In genomic region chr20:50710492-50711063, GRCh38 we compare ENCODE assay signal across 1 cellular context.
TF ChIP-seq lines count a peak whose summit lies in the region.

No MANE protein-coding gene starts in this region.

TF ChIP-seq in H1, 55 proteins besides CTCF, POLR2A, EP300 and RAD21 (continued from another document):
- TF ChIP-seq POLR2AphosphoS5 (IDR thresholded peaks at IDR 0.05; ENCODE audit: low read depth, low read length) (no peak), CBX5 (IDR thresholded peaks at IDR 0.05; ENCODE audit: low read depth, low read length) (no peak), EZH2 (IDR thresholded peaks at IDR 0.05; ENCODE audit: low read depth, low read length, severe bottlenecking) (no peak), RXRA (IDR thresholded peaks at IDR 0.05; ENCODE audit: insufficient read depth, low read depth, low read length) (no peak), CBX8 (IDR thresholded peaks at IDR 0.05; ENCODE audit: borderline replicate concordance, low read depth, low read length) (no peak), ZNF274 (IDR thresholded peaks at IDR 0.05; ENCODE audit: borderline replicate concordance, extremely low read depth, low read length) (no peak), BRCA1 (IDR thresholded peaks at IDR 0.05; ENCODE audit: low read depth, low read length) (no peak), SP4 (IDR thresholded peaks at IDR 0.05; ENCODE audit: low read length) (no peak), YY1 (IDR thresholded peaks at IDR 0.05; ENCODE audit: low read depth, low read length) (no peak), SP1 (IDR thresholded peaks at IDR 0.05; ENCODE audit: low read depth, low read length) (no peak), NANOG (IDR thresholded peaks at IDR 0.05; ENCODE audit: insufficient read depth, low read depth, low read length, poor library complexity, severe bottlenecking) (no peak), CHD1 (IDR thresholded peaks at IDR 0.05; ENCODE audit: low read depth, low read length) (no peak)
- TF ChIP-seq, protein P1, sequence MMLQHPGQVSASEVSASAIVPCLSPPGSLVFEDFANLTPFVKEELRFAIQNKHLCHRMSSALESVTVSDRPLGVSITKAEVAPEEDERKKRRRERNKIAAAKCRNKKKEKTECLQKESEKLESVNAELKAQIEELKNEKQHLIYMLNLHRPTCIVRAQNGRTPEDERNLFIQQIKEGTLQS (IDR thresholded peaks at IDR 0.05; ENCODE audit: insufficient read depth, low read depth, low read length), result no peak
